Comparison of ENCODE assay signal across 26 cellular contexts in the genomic region with DNA sequence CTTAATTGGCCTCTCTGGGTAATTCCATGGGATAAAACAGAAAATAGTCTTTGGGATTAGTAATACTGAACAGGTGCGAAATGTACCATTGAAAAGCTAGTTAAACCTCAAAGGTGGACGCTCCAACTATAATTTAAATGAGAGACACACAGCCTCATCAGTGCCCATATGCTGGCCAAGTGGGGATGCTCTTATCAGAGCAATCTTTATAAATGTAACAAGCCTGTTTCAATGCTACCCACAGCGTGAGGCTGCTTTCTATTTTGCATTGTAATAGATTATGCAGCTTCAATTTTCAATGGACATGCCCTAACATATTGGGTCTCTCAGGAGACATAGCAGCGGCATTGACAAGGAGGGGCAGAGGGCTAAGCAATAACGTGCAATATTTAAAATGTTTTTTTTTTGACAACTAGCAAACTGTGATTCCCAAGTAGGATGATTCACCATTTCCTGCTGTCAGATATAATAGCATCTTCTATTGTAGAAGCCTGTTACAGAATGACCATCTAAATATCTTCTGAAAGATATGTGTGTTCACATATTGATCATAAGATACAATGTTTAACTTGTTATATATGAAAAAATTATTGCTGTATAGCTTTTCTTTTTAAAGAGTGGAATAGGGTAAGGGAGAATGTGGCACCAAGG.
"Had no signal": no experiment of that assay in that cellular context is flagged by ENCODE, and none has a peak within 500 bp of the region (broad histone marks: within the 10 kb centered on the region; RNA-seq: fewer than 3 reads in every experiment).

No MANE protein-coding gene starts in this region.

- H3K4me1 Mint-ChIP-seq: activated naive CD8-positive, alpha-beta T cell treated with anti-CD3 and anti-CD28 coated beads, Interleukin-2, amount 50 U/mL, for 24 hours; mesothelial cell of epicardium; naive thymus-derived CD8-positive, alpha-beta T cell had no signal

- H3K36me3 Mint-ChIP-seq: mesothelial cell of epicardium; naive thymus-derived CD8-positive, alpha-beta T cell; type B pancreatic cell had no signal

- H3K4me3 ChIP-seq: dorsolateral prefrontal cortex, esophagus muscularis mucosa, gastrocnemius medialis, left ventricle myocardium inferior, ovary, prostate gland, spleen, thoracic aorta had no signal

- DNase-seq: activated CD4-positive, alpha-beta T cell treated with anti-CD3 and anti-CD28 coated beads for 1 hour; activated CD4-positive, alpha-beta T cell treated with anti-CD3 and anti-CD28 coated beads, Interleukin-2, amount 50 U/mL, for 1 hour; activated CD8-positive, alpha-beta T cell treated with anti-CD3 and anti-CD28 coated beads, Interleukin-2, amount 10 ng/mL, durations not matched to agents 7 days and 5 days; activated gamma-delta T cell; activated naive CD4-positive, alpha-beta T cell treated with anti-CD3 and anti-CD28 coated beads, Interleukin-2, amount 50 U/mL, for 16 hours; activated naive CD8-positive, alpha-beta T cell treated with anti-CD3 and anti-CD28 coated beads, Interleukin-2, amount 50 U/mL, for 24 hours; aorta; brain microvascular endothelial cell; caudate nucleus; dorsolateral prefrontal cortex; effector memory CD8-positive, alpha-beta T cell; gastrocnemius medialis; hippocampal formation; left ventricle myocardium inferior; mammary epithelial cell; naive thymus-derived CD8-positive, alpha-beta T cell; ovary; spleen; stimulated activated CD4-positive, alpha-beta T cell treated with anti-CD3 and anti-CD28 coated beads, Interleukin-4, amount 100 ng/mL, for 1 hour; stimulated activated naive CD4-positive, alpha-beta T cell had no signal

- H3K36me3 ChIP-seq: brain microvascular endothelial cell, esophagus muscularis mucosa, gastrocnemius medialis, left ventricle myocardium inferior, ovary, prostate gland, spleen, thoracic aorta had no signal

- H3K4me1 ChIP-seq: esophagus muscularis mucosa, gastrocnemius medialis, left ventricle myocardium inferior, prostate gland, spleen had no signal

- H3K27me3 ChIP-seq: brain microvascular endothelial cell, gastrocnemius medialis, ovary, spleen had no signal

- H3K27ac ChIP-seq: brain microvascular endothelial cell, dorsolateral prefrontal cortex, esophagus muscularis mucosa, gastrocnemius medialis, left ventricle myocardium inferior, ovary, prostate gland, spleen, thoracic aorta had no signal

- H3K27ac Mint-ChIP-seq: activated CD8-positive, alpha-beta T cell treated with anti-CD3 and anti-CD28 coated beads, Interleukin-2, amount 10 ng/mL, durations not matched to agents 7 days and 5 days; activated naive CD8-positive, alpha-beta T cell treated with anti-CD3 and anti-CD28 coated beads, Interleukin-2, amount 50 U/mL, for 24 hours; activated T-helper 1 cell treated with anti-CD3 and anti-CD28 coated beads, Interleukin-12 subunit alpha, Interleukin-12 subunit beta, Interleukin-2, Interleukin-4 antibody, amounts not matched to agents 30 ng/mL and 10 ng/mL and 1 ng/mL, durations not matched to agents 14 hours and 24 hours and 36 hours; effector memory CD8-positive, alpha-beta T cell; mesothelial cell of epicardium; naive thymus-derived CD8-positive, alpha-beta T cell; type B pancreatic cell had no signal

- H3K4me3 Mint-ChIP-seq: activated CD8-positive, alpha-beta T cell treated with anti-CD3 and anti-CD28 coated beads, Interleukin-2, amount 10 ng/mL, durations not matched to agents 7 days and 5 days; activated naive CD8-positive, alpha-beta T cell treated with anti-CD3 and anti-CD28 coated beads, Interleukin-2, amount 50 U/mL, for 24 hours; activated T-helper 1 cell treated with anti-CD3 and anti-CD28 coated beads, Interleukin-12 subunit alpha, Interleukin-12 subunit beta, Interleukin-2, Interleukin-4 antibody, amounts not matched to agents 30 ng/mL and 10 ng/mL and 1 ng/mL, durations not matched to agents 14 hours and 24 hours and 36 hours; effector memory CD8-positive, alpha-beta T cell; mesothelial cell of epicardium; naive thymus-derived CD8-positive, alpha-beta T cell; type B pancreatic cell had no signal

- H3K9me3 ChIP-seq: esophagus muscularis mucosa, gastrocnemius medialis, ovary, prostate gland, thoracic aorta had no signal

- ATAC-seq: activated CD8-positive, alpha-beta T cell treated with anti-CD3 and anti-CD28 coated beads, Interleukin-2, amount 10 ng/mL, durations not matched to agents 7 days and 5 days; activated naive CD8-positive, alpha-beta T cell treated with anti-CD3 and anti-CD28 coated beads, Interleukin-2, amount 50 U/mL, for 24 hours; effector memory CD8-positive, alpha-beta T cell; gastrocnemius medialis; naive thymus-derived CD8-positive, alpha-beta T cell had no signal

- H3K9me3 Mint-ChIP-seq: activated naive CD8-positive, alpha-beta T cell treated with anti-CD3 and anti-CD28 coated beads, Interleukin-2, amount 50 U/mL, for 24 hours; activated T-helper 1 cell treated with anti-CD3 and anti-CD28 coated beads, Interleukin-12 subunit alpha, Interleukin-12 subunit beta, Interleukin-2, Interleukin-4 antibody, amounts not matched to agents 30 ng/mL and 10 ng/mL and 1 ng/mL, durations not matched to agents 14 hours and 24 hours and 36 hours; effector memory CD8-positive, alpha-beta T cell; mesothelial cell of epicardium; naive thymus-derived CD8-positive, alpha-beta T cell; type B pancreatic cell had no signal
